In genomic region chrX:121405826-121406225, GRCh38 we compare ENCODE assay signal across 2 cellular contexts.
TF ChIP-seq lines count a peak whose summit lies in the region.

No MANE protein-coding gene starts in this region.

TF ChIP-seq in GM23338, 12 proteins besides CTCF, POLR2A, EP300 and RAD21:
- TF ChIP-seq ETS1 (IDR thresholded peaks at IDR 0.05) (no peak), CREB1 (CRISPR knock-in tag; IDR thresholded peaks at IDR 0.05; ENCODE audit: low read depth) (no peak), REST (IDR thresholded peaks at IDR 0.05; ENCODE audit: unreplicated experiment) (no peak), POLR2AphosphoS5 (IDR thresholded peaks at IDR 0.05; ENCODE audit: low read depth) (no peak), ZNF331 (CRISPR knock-in tag; IDR thresholded peaks at IDR 0.05; ENCODE audit: low read depth) (no peak), STAT1 (IDR thresholded peaks at IDR 0.05; ENCODE audit: unreplicated experiment) (no peak), ZNF114 (CRISPR knock-in tag; IDR thresholded peaks at IDR 0.05) (no peak), JUNB (IDR thresholded peaks at IDR 0.05; ENCODE audit: unreplicated experiment) (no peak), EZH2phosphoT487 (IDR thresholded peaks at IDR 0.05; ENCODE audit: unreplicated experiment) (no peak), EZH2 (IDR thresholded peaks at IDR 0.05; ENCODE audit: low read depth, unreplicated experiment) (no peak), ZNF462 (CRISPR knock-in tag; IDR thresholded peaks at IDR 0.05) (no peak), NANOG (IDR thresholded peaks at IDR 0.05; ENCODE audit: borderline replicate concordance) (no peak)

TF ChIP-seq in WTC11, 78 proteins besides CTCF, POLR2A, EP300 and RAD21:
- no peak for TF ChIP-seq ZNF138 (CRISPR knock-in tag; conservative IDR thresholded peaks at IDR 0.05)
